8 cellular contexts compared by ENCODE assay signal in genomic region chr2:174688079-174688478, GRCh38.
DNase-seq lines count a peak whose midpoint lies in the region; ATAC-seq, FAIRE-seq and TF ChIP-seq lines count a peak whose summit lies in the region.

No MANE protein-coding gene starts in this region.

- H3K36me3 Mint-ChIP-seq in endothelial cell (ENCODE audit: low read depth, unreplicated experiment), result peaks cover 5% of the 10 kb centered on the region
- peaks cover 6% of the 10 kb centered on the region for H3K36me3 Mint-ChIP-seq in stimulated activated effector memory CD8-positive, alpha-beta T cell treated with anti-CD3 and anti-CD28 coated beads, Interleukin-12 subunit alpha, Interleukin-12 subunit beta, amount 100 ng/mL, for 72 hours

- no peak for FAIRE-seq in HepG2 (lab: Jason Lieb, UNC)

- no peaks in the 10 kb centered on the region for H4K20me1 ChIP-seq in HepG2 (ENCODE audit: insufficient read depth, low read length)

- in situ Hi-C loops in HepG2 (cut with HindIII; ENCODE audit: extremely low pct_ligation_motif_present, low pct_unique_long_range_greater_than_20kb), result loop anchor here (5.0 kb wide), 1 partner anchor 226 kb away; no protein-coding TSS in a partner anchor

- no TSS peak for BruUV-seq in HepG2 (replicated peaks; lab: Mats Ljungman, UMichigan)

- TF ChIP-seq RAD21 in liver (IDR thresholded peaks at IDR 0.05) (peak; percentile 61 to 68), HepG2 (CRISPR knock-in tag; IDR thresholded peaks at IDR 0.05) (no peak)

- peaks cover 68% of the 10 kb centered on the region for H3K4me1 Mint-ChIP-seq in endothelial cell (ENCODE audit: unreplicated experiment)
- H3K4me1 Mint-ChIP-seq in stimulated activated effector memory CD8-positive, alpha-beta T cell treated with anti-CD3 and anti-CD28 coated beads, Interleukin-12 subunit alpha, Interleukin-12 subunit beta, amount 100 ng/mL, for 72 hours, result peaks cover 35% of the 10 kb centered on the region

- no peak overlapping the region for H3K9ac ChIP-seq in liver (ENCODE audit: low read depth in 1 of 2, low read length in 2 of 2)
- H3K9ac ChIP-seq in HepG2 (ENCODE audit: insufficient read depth, low read depth, low read length), result no peak overlapping the region

- WGBS in liver, result 43% methylated on average over 2 of the region's 2 CpGs
- whole genome bisulfite sequencing in HepG2 (ENCODE audit: low lambda C conversion rate), result 10% methylated on average over 2 of the region's 2 CpGs

- H3K4me3 ChIP-seq in liver (ENCODE audit: low read depth in 1 of 3, low read length in 3 of 3), result no peak overlapping the region
- no peak overlapping the region for H3K4me3 ChIP-seq in HepG2 (replicated peaks in 1 of 3; ENCODE audit: insufficient read depth in 1 of 3, low read depth in 2 of 3, low read length in 3 of 3)

- H3K27ac ChIP-seq in liver (ENCODE audit: low read depth in 1 of 2, low read length in 2 of 2), result no peak overlapping the region
- no peak overlapping the region for H3K27ac ChIP-seq in HepG2 (ENCODE audit: extremely low read length, insufficient read depth, low read length)

- DNase-seq in HepG2 (ENCODE audit: low spot score), result no peak
- peak; percentile 3 for DNase-seq in NCI-H748 treated with DMSO at 0.1 percent for 48 hours (lab: John Stamatoyannopoulos, UW)
- no peak for DNase-seq in endothelial cell (ENCODE audit: low spot score)
- no peak for DNase-seq in stimulated activated effector memory CD8-positive, alpha-beta T cell treated with anti-CD3 and anti-CD28 coated beads, Interleukin-12 subunit alpha, Interleukin-12 subunit beta, amount 100 ng/mL, for 72 hours (ENCODE audit: low spot score in 2 of 2)
- no peak for DNase-seq in NCI-H1092 treated with DMSO at 0.1 percent for 48 hours (lab: John Stamatoyannopoulos, UW)
- DNase-seq in T-helper 9 cell, result no peak
- DNase-seq in DMS114 treated with DMSO at 0.1 percent for 48 hours (lab: John Stamatoyannopoulos, UW; ENCODE audit: unreplicated experiment), result no peak

- H3K36me3 ChIP-seq in liver (ENCODE audit: control insufficient read depth in 4 of 4, insufficient read depth in 3 of 4, low read depth in 1 of 4, low read length in 3 of 4) (no peaks in the 10 kb centered on the region), HepG2 (replicated peaks in 1 of 2; ENCODE audit: control insufficient read depth in 1 of 2, insufficient read depth in 2 of 2, low read length in 2 of 2) (no peaks in the 10 kb centered on the region)

- H3K9me3 ChIP-seq in liver (ENCODE audit: control insufficient read depth in 4 of 4, low read length in 3 of 4) (no peaks in the 10 kb centered on the region), HepG2 (ENCODE audit: low read length) (no peaks in the 10 kb centered on the region)

- TF ChIP-seq CTCF in liver (IDR thresholded peaks at IDR 0.05; ENCODE audit: low read depth, low read length, missing input control) (peak; percentile 14), HepG2 (CRISPR knock-in tag; IDR thresholded peaks at IDR 0.05) (no peak), endothelial cell (IDR thresholded peaks at IDR 0.05; ENCODE audit: unreplicated experiment) (peak; percentile 55)

- H3K4me1 ChIP-seq in liver (ENCODE audit: control insufficient read depth in 4 of 4, insufficient read depth in 4 of 4, low read length in 3 of 4), result peaks cover 0 to 5% (median under 1%) of the 10 kb centered on the region in 4 donors
- peaks cover 3% of the 10 kb centered on the region; the same call in 1 of the 2 replicates for H3K4me1 ChIP-seq in HepG2 (ENCODE audit: insufficient read depth, low read length)

- no peak for TF ChIP-seq POLR2A in HepG2 (IDR thresholded peaks at IDR 0.05; ENCODE audit: insufficient read depth in 1 of 2, low read depth in 2 of 2, low read length in 2 of 2)

- H3K27ac Mint-ChIP-seq in endothelial cell (ENCODE audit: unreplicated experiment), result peak overlapping the region; percentile 49
- H3K27ac Mint-ChIP-seq in stimulated activated effector memory CD8-positive, alpha-beta T cell treated with anti-CD3 and anti-CD28 coated beads, Interleukin-12 subunit alpha, Interleukin-12 subunit beta, amount 100 ng/mL, for 72 hours, result no peak overlapping the region

- no peak overlapping the region for H3K4me3 Mint-ChIP-seq in endothelial cell (ENCODE audit: unreplicated experiment)
- H3K4me3 Mint-ChIP-seq in stimulated activated effector memory CD8-positive, alpha-beta T cell treated with anti-CD3 and anti-CD28 coated beads, Interleukin-12 subunit alpha, Interleukin-12 subunit beta, amount 100 ng/mL, for 72 hours, result no peak overlapping the region

- POLR2A ChIA-PET in HepG2 (lab: Yijun Ruan, JAX), result no interaction called here

- CTCF ChIA-PET in HepG2 (lab: Yijun Ruan, JAX; ENCODE audit: low intra/inter-chr PET ratio, low total read pairs), result interaction anchor here (1.2 kb wide), 1 partner anchor 225 kb away, joined by 11 read pairs; no protein-coding TSS in a partner anchor

- H3K9me3 Mint-ChIP-seq in endothelial cell (ENCODE audit: unreplicated experiment), result no peaks in the 10 kb centered on the region
- no peaks in the 10 kb centered on the region for H3K9me3 Mint-ChIP-seq in stimulated activated effector memory CD8-positive, alpha-beta T cell treated with anti-CD3 and anti-CD28 coated beads, Interleukin-12 subunit alpha, Interleukin-12 subunit beta, amount 100 ng/mL, for 72 hours

- H3K4me2 ChIP-seq in HepG2 (ENCODE audit: low read depth, low read length), result no peak overlapping the region

- intact Hi-C loops in HepG2 (cut with micrococcal nuclease; ENCODE audit: unreplicated experiment), result no loop called here

- H2AFZ ChIP-seq in HepG2 (ENCODE audit: low read length), result no peak overlapping the region

- peaks cover 6% of the 10 kb centered on the region for H3K27me3 Mint-ChIP-seq in endothelial cell (ENCODE audit: unreplicated experiment)

- H3K27me3 ChIP-seq in liver (ENCODE audit: control insufficient read depth in 4 of 4, insufficient read depth in 4 of 4, low read length in 3 of 4), result no peaks in the 10 kb centered on the region
- H3K27me3 ChIP-seq in HepG2 (ENCODE audit: control insufficient read depth in 1 of 2, insufficient read depth in 2 of 2, low read length in 2 of 2), result peaks cover 0 to 24% of the 10 kb centered on the region in 2 experiments; a peak in 4 of 5 replicates

- ATAC-seq in HepG2, result no peak
- ATAC-seq in stimulated activated effector memory CD8-positive, alpha-beta T cell treated with anti-CD3 and anti-CD28 coated beads, Interleukin-12 subunit alpha, Interleukin-12 subunit beta, amount 100 ng/mL, for 72 hours, result peak; percentile 52

- TF ChIP-seq EP300 in HepG2 (IDR thresholded peaks at IDR 0.05; ENCODE audit: low read depth in 2 of 2, low read length in 2 of 2) (no peak), HepG2 (CRISPR knock-in tag; IDR thresholded peaks at IDR 0.05; ENCODE audit: borderline replicate concordance) (no peak)

- H3K79me2 ChIP-seq in HepG2 (ENCODE audit: insufficient read depth, low read length), result no peaks in the 10 kb centered on the region

TF ChIP-seq in liver, 16 proteins besides CTCF, POLR2A, EP300 and RAD21 (continues in another document):
- no peak for TF ChIP-seq TAF1 (conservative IDR thresholded peaks at IDR 0.05)
- no peak for TF ChIP-seq RXRA (IDR thresholded peaks at IDR 0.05)
- TF ChIP-seq SP1 (IDR thresholded peaks at IDR 0.05), result no peak

TF ChIP-seq in HepG2, 621 proteins besides CTCF, POLR2A, EP300 and RAD21:
- no peak for TF ChIP-seq ZNF687 (CRISPR knock-in tag; IDR thresholded peaks at IDR 0.05)
- TF ChIP-seq ZXDC (CRISPR knock-in tag; IDR thresholded peaks at IDR 0.05), result no peak
- no peak for TF ChIP-seq CBX2 (IDR thresholded peaks at IDR 0.05; ENCODE audit: low read depth, low read length)
- TF ChIP-seq CBX2 (CRISPR knock-in tag; IDR thresholded peaks at IDR 0.05; ENCODE audit: low read depth), result no peak
